Comparison of ENCODE assay signal across 19 cellular contexts in the genomic region with DNA sequence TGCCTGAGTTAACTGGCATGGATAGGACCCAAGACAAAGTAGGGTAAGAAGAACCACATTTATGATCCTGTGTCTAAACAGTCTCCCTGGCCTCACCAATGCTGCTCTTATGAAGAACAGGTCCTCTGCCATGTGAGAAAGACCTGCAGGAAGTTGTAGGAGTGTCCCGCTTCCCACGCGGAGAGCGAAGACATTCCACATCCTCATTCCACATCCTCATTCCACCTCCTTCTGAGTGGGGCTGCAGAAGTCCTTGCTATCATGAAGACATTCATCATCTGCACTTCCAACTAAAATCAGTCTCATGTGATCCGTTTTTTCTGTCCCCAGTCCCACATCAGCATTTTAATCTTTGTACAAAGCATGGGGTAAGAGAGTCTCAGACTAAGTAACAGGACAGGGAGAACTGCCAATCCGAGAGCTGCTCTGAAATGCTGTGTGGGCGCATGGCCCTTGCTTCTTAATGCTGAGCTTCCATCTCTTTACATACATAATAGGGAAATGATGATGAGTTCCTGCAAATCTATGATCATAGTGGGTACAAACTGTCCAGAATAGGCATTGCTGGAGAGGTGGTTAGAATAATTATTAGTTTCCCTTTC.
"Had no signal": no experiment of that assay in that cellular context is flagged by ENCODE, and none has a peak within 500 bp of the region (broad histone marks: within the 10 kb centered on the region; RNA-seq: fewer than 3 reads in every experiment).

No MANE protein-coding gene starts in this region.

- H3K27ac Mint-ChIP-seq: mesothelial cell of epicardium; nephron; stimulated activated naive B cell treated with anti-CD40 and anti-IgM and Interleukin-4, amounts not matched to agents 10 μg/mL and 1 μg/mL and 100 μg/mL, for 72 hours had no signal

- H3K4me1 ChIP-seq: parathyroid adenoma, psoas muscle, spleen, stomach, transverse colon had no signal

- H3K27me3 Mint-ChIP-seq: stimulated activated naive B cell treated with anti-CD40 and anti-IgM and Interleukin-4, amounts not matched to agents 10 μg/mL and 1 μg/mL and 100 μg/mL, for 72 hours had no signal

- H3K4me3 ChIP-seq: psoas muscle, spleen, stomach, thoracic aorta, transverse colon had no signal

- H3K36me3 Mint-ChIP-seq: mesothelial cell of epicardium had no signal

- H3K4me1 Mint-ChIP-seq: nephron had no signal

- H3K4me3 Mint-ChIP-seq: mesothelial cell of epicardium; nephron; stimulated activated naive B cell treated with anti-CD40 and anti-IgM and Interleukin-4, amounts not matched to agents 10 μg/mL and 1 μg/mL and 100 μg/mL, for 72 hours had no signal

- H3K9ac ChIP-seq: parathyroid adenoma had no signal

- H3K27me3 ChIP-seq: foreskin keratinocyte, spleen, stomach, transverse colon had no signal

- DNase-seq: erythroblast; foreskin keratinocyte; left colon; occipital lobe; psoas muscle; retina; spleen; stimulated activated CD4-positive, alpha-beta T cell treated with anti-CD3 and anti-CD28 coated beads, Interleukin-15, amount 100 ng/mL, for 24 hours; stimulated activated CD4-positive, alpha-beta T cell treated with anti-CD3 and anti-CD28 coated beads, Interleukin-1b, Interleukin-23, amount 100 ng/mL, for 48 hours; stimulated activated CD4-positive, alpha-beta T cell treated with anti-CD3 and anti-CD28 coated beads, Interleukin-4, amount 100 ng/mL, for 24 hours; stimulated activated naive B cell treated with anti-CD40 and anti-IgM and Interleukin-4, amounts not matched to agents 10 μg/mL and 1 μg/mL and 100 μg/mL, for 72 hours; stomach; substantia nigra; transverse colon had no signal

- ATAC-seq: foreskin keratinocyte; left colon; psoas muscle; sciatic nerve; stimulated activated naive B cell treated with anti-CD40 and anti-IgM and Interleukin-4, amounts not matched to agents 10 μg/mL and 1 μg/mL and 100 μg/mL, for 72 hours had no signal

- H2AFZ ChIP-seq: parathyroid adenoma had no signal

- H3K9me3 ChIP-seq: psoas muscle, stomach, thoracic aorta, transverse colon had no signal

- H3K79me2 ChIP-seq: parathyroid adenoma had no signal

- H3K27ac ChIP-seq: foreskin keratinocyte, parathyroid adenoma, psoas muscle, spleen, stomach, thoracic aorta, transverse colon had no signal

- H3K36me3 ChIP-seq: stomach, thoracic aorta, transverse colon had no signal
